ENCODE assay signal across 36 cellular contexts in genomic region chr12:457676-458075, GRCh38. TPM values are rescaled to one million over a fixed set of nuclear protein-coding genes. Genes with fewer than 3 reads are reported as not detected.
DNase-seq lines count a peak whose midpoint lies in the region; ATAC-seq, FAIRE-seq and TF ChIP-seq lines count a peak whose summit lies in the region.
"Had no signal": no experiment of that assay in that cellular context is flagged by ENCODE, and none has a peak within 500 bp of the region (broad histone marks: within the 10 kb centered on the region; RNA-seq: fewer than 3 reads in every experiment).

No MANE protein-coding gene starts in this region.

- no peak overlapping the region for H3K4me2 ChIP-seq in GM12878 (ENCODE audit: control insufficient read depth, insufficient read depth)
- H3K4me2 ChIP-seq: smooth muscle cell had no signal

- intact Hi-C loops in GM12878 (cut with micrococcal nuclease; ENCODE audit: unreplicated experiment): loop anchor here (5.0 kb wide), 1 partner anchor 75 kb away; no protein-coding TSS in a partner anchor
- intact Hi-C loops in CD8-positive, alpha-beta T cell (cut with DNase I, micrococcal nuclease): loop anchor here in 1 of 2 experiments (5.0 to 10.0 kb wide), 2 partner anchors 495 to 1137 kb away; partner anchors contain the start of gene FBXL14

- in situ Hi-C loops in GM12878 (cut with MboI): loop anchor here (5.0 kb wide), 1 partner anchor 95 kb away; no protein-coding TSS in a partner anchor

- no peak overlapping the region for H3K9ac ChIP-seq in GM12878 (ENCODE audit: control insufficient read depth, insufficient read depth, low read length)

- CTCF ChIA-PET in GM12878 (lab: Yijun Ruan, JAX): interaction anchor here (0.6 to 6.4 kb wide), 6 partner anchors 9 to 258 kb away, joined by 3 to 55 read pairs (median 4); no protein-coding TSS in a partner anchor
- CTCF ChIA-PET in CD8-positive, alpha-beta T cell (lab: Charles Lee): interaction anchor here (0.9 to 8.6 kb wide), 5 partner anchors 8 to 90 kb away, joined by 3 to 93 read pairs (median 5); no protein-coding TSS in a partner anchor

- no TSS peak for BruUV-seq in GM12878 (replicated peaks; lab: Mats Ljungman, UMichigan)

- peaks cover 0 to 16% of the 10 kb centered on the region in 2 experiments for H3K27me3 ChIP-seq in GM12878 (replicated peaks in 1 of 2; ENCODE audit: control insufficient read depth in 2 of 2, insufficient read depth in 2 of 2, low read length in 1 of 2)
- H3K27me3 ChIP-seq in CD8-positive, alpha-beta T cell (ENCODE audit: insufficient read depth, low read length): no peaks in the 10 kb centered on the region
- H3K27me3 ChIP-seq: ascending aorta, cardiac muscle cell, ovary, testis had no signal

- peaks cover 21% of the 10 kb centered on the region for H3K4me1 Mint-ChIP-seq in activated T-cell treated with anti-CD3 and anti-CD28 coated beads, Interleukin-2, amount 50 U/mL, for 72 hours (ENCODE audit: low read depth)
- peaks cover 9% of the 10 kb centered on the region for H3K4me1 Mint-ChIP-seq in activated T-cell treated with anti-CD3 and anti-CD28 coated beads, Interleukin-2, amount 50 U/mL, for 4 hours (ENCODE audit: low read depth)
- H3K4me1 Mint-ChIP-seq in stimulated activated effector memory CD8-positive, alpha-beta T cell treated with anti-CD3 and anti-CD28 coated beads, Interleukin-12 subunit alpha, Interleukin-12 subunit beta, amount 100 ng/mL, for 72 hours: peaks cover 46% of the 10 kb centered on the region
- peaks cover 18% of the 10 kb centered on the region for H3K4me1 Mint-ChIP-seq in CD8-positive, alpha-beta T cell (ENCODE audit: low read depth)

- no peak overlapping the region for H3K27ac Mint-ChIP-seq in activated T-cell treated with anti-CD3 and anti-CD28 coated beads, Interleukin-2, amount 50 U/mL, for 72 hours
- peak overlapping the region; percentile 39 for H3K27ac Mint-ChIP-seq in stimulated activated effector memory CD8-positive, alpha-beta T cell treated with anti-CD3 and anti-CD28 coated beads, Interleukin-12 subunit alpha, Interleukin-12 subunit beta, amount 100 ng/mL, for 72 hours
- H3K27ac Mint-ChIP-seq in CD8-positive, alpha-beta T cell: no peak overlapping the region
- H3K27ac Mint-ChIP-seq: activated CD4-positive, alpha-beta T cell treated with anti-CD3 and anti-CD28 coated beads, Interleukin-2, amount 10 ng/mL, durations not matched to agents 24 days and 14 days; activated naive CD8-positive, alpha-beta T cell treated with anti-CD3 and anti-CD28 coated beads, Interleukin-2, amount 10 ng/mL, durations not matched to agents 7 days and 5 days; H9 had no signal

- no peak for TF ChIP-seq POLR2A in GM12878 (IDR thresholded peaks at IDR 0.05; ENCODE audit: low read depth, low read length)

- no peaks in the 10 kb centered on the region for H4K20me1 ChIP-seq in GM12878 (ENCODE audit: control insufficient read depth, insufficient read depth)

- FAIRE-seq in GM12878 (lab: Jason Lieb, UNC): no peak
- FAIRE-seq: G401.6, urothelium cell line had no signal

- no peak for TF ChIP-seq EP300 in GM12878 (IDR thresholded peaks at IDR 0.05; ENCODE audit: borderline replicate concordance in 1 of 2, control insufficient read depth in 1 of 2, low read depth in 2 of 2, low read length in 2 of 2)

- H3K4me3 Mint-ChIP-seq in activated T-cell treated with anti-CD3 and anti-CD28 coated beads, Interleukin-2, amount 50 U/mL, for 72 hours: peak overlapping the region in 1 of 2 donors; percentile 46
- H3K4me3 Mint-ChIP-seq in activated T-cell treated with anti-CD3 and anti-CD28 coated beads, Interleukin-2, amount 50 U/mL, for 4 hours: no peak overlapping the region
- H3K4me3 Mint-ChIP-seq in stimulated activated effector memory CD8-positive, alpha-beta T cell treated with anti-CD3 and anti-CD28 coated beads, Interleukin-12 subunit alpha, Interleukin-12 subunit beta, amount 100 ng/mL, for 72 hours: peak overlapping the region; percentile 74
- no peak overlapping the region for H3K4me3 Mint-ChIP-seq in CD8-positive, alpha-beta T cell
- H3K4me3 Mint-ChIP-seq: activated CD4-positive, alpha-beta T cell treated with anti-CD3 and anti-CD28 coated beads, Interleukin-2, amount 10 ng/mL, durations not matched to agents 24 days and 14 days; activated naive CD8-positive, alpha-beta T cell treated with anti-CD3 and anti-CD28 coated beads, Interleukin-2, amount 10 ng/mL, durations not matched to agents 7 days and 5 days; H9 had no signal

- SMC1A ChIA-PET in GM12878 (lab: Charles Lee; ENCODE audit: uncharacterized antibody, unreplicated experiment): no interaction called here

- no peak for TF ChIP-seq RAD21 in GM12878 (IDR thresholded peaks at IDR 0.05; ENCODE audit: insufficient read depth, low read depth, low read length)

- POLR2A ChIA-PET in GM12878 (lab: Charles Lee): no interaction called here
- POLR2A ChIA-PET in CD8-positive, alpha-beta T cell (lab: Charles Lee): no interaction called here

- no peak overlapping the region for H2AFZ ChIP-seq in GM12878 (ENCODE audit: control insufficient read depth, low read depth, low read length)

- H3K4me1 ChIP-seq in GM12878 (ENCODE audit: control insufficient read depth, insufficient read depth, low read length): no peaks in the 10 kb centered on the region
- H3K4me1 ChIP-seq in CD8-positive, alpha-beta T cell (ENCODE audit: insufficient read depth, low read length): peaks cover 10% of the 10 kb centered on the region
- H3K4me1 ChIP-seq: BE2C, colonic mucosa, testis had no signal

- peaks cover 0 to 3% of the 10 kb centered on the region in 2 donors for H3K36me3 Mint-ChIP-seq in activated T-cell treated with anti-CD3 and anti-CD28 coated beads, Interleukin-2, amount 50 U/mL, for 72 hours (ENCODE audit: insufficient read depth in 2 of 2)
- no peaks in the 10 kb centered on the region for H3K36me3 Mint-ChIP-seq in activated T-cell treated with anti-CD3 and anti-CD28 coated beads, Interleukin-2, amount 50 U/mL, for 4 hours (ENCODE audit: insufficient read depth)
- no peaks in the 10 kb centered on the region for H3K36me3 Mint-ChIP-seq in stimulated activated effector memory CD8-positive, alpha-beta T cell treated with anti-CD3 and anti-CD28 coated beads, Interleukin-12 subunit alpha, Interleukin-12 subunit beta, amount 100 ng/mL, for 72 hours
- H3K36me3 Mint-ChIP-seq in CD8-positive, alpha-beta T cell: no peaks in the 10 kb centered on the region
- H3K36me3 Mint-ChIP-seq: activated naive CD8-positive, alpha-beta T cell treated with anti-CD3 and anti-CD28 coated beads, Interleukin-2, amount 10 ng/mL, durations not matched to agents 7 days and 5 days; immature natural killer cell had no signal

- H3K27me3 Mint-ChIP-seq in activated T-cell treated with anti-CD3 and anti-CD28 coated beads, Interleukin-2, amount 50 U/mL, for 72 hours (ENCODE audit: low read depth): peaks cover 65% of the 10 kb centered on the region
- H3K27me3 Mint-ChIP-seq in activated T-cell treated with anti-CD3 and anti-CD28 coated beads, Interleukin-2, amount 50 U/mL, for 4 hours (ENCODE audit: low read depth): peaks cover 21% of the 10 kb centered on the region
- H3K27me3 Mint-ChIP-seq in CD8-positive, alpha-beta T cell (ENCODE audit: low read depth): peaks cover 26% of the 10 kb centered on the region

- DNase-seq in activated T-cell treated with anti-CD3 and anti-CD28 coated beads, Interleukin-2, amount 50 U/mL, for 72 hours: peak; percentile 26 to 38
- no peak for DNase-seq in activated T-cell treated with anti-CD3 and anti-CD28 coated beads, Interleukin-2, amount 50 U/mL, for 4 hours
- peak; percentile 26 for DNase-seq in GM12865 (ENCODE audit: low read depth)
- no peak for DNase-seq in GM12878 (ENCODE audit: low read depth, low spot score)
- DNase-seq in stimulated activated effector memory CD8-positive, alpha-beta T cell treated with anti-CD3 and anti-CD28 coated beads, Interleukin-12 subunit alpha, Interleukin-12 subunit beta, amount 100 ng/mL, for 72 hours (ENCODE audit: low spot score in 2 of 2): peak in 1 of 2 donors; percentile 72
- DNase-seq in CD8-positive, alpha-beta T cell: no peak
- DNase-seq: activated CD4-positive, alpha-beta T cell treated with anti-CD3 and anti-CD28 coated beads, Interleukin-2, amount 10 ng/mL, durations not matched to agents 24 days and 14 days; activated CD8-positive, alpha-beta memory T cell treated with anti-CD3 and anti-CD28 coated beads, Interleukin-2, amount 50 U/mL, for 48 hours; activated naive CD8-positive, alpha-beta T cell treated with anti-CD3 and anti-CD28 coated beads, Interleukin-2, amount 10 ng/mL, durations not matched to agents 7 days and 5 days; BE2C; colonic mucosa; COR-L47; effector CD4-positive, alpha-beta T cell; H9; immature natural killer cell; KG1; left cardiac atrium; MM.1S; mucosa of descending colon; NCI-H1436; NCI-H2081 treated with DMSO at 0.1 percent for 48 hours; NCI-H345; NCI-H82; ovary; stimulated activated naive CD4-positive, alpha-beta T cell treated with Interleukin-2 at 50 U/mL for 16 hours; T1000; testis had no signal

- ATAC-seq in activated T-cell treated with anti-CD3 and anti-CD28 coated beads, Interleukin-2, amount 50 U/mL, for 72 hours (replicated peaks in 1 of 2): peak; percentile 23 to 53
- ATAC-seq in activated T-cell treated with anti-CD3 and anti-CD28 coated beads, Interleukin-2, amount 50 U/mL, for 4 hours: no peak
- ATAC-seq in GM12878 (peak; percentile 16; the same call in 2 of the 3 replicates), GM21825 (IDR thresholded peaks at IDR 0.05; ENCODE audit: unreplicated experiment) (no peak)
- peak; percentile 82 for ATAC-seq in stimulated activated effector memory CD8-positive, alpha-beta T cell treated with anti-CD3 and anti-CD28 coated beads, Interleukin-12 subunit alpha, Interleukin-12 subunit beta, amount 100 ng/mL, for 72 hours
- ATAC-seq in CD8-positive, alpha-beta T cell: no peak
- ATAC-seq: left cardiac atrium, mucosa of descending colon had no signal

- WGBS in GM12878 (ENCODE audit: insufficient coverage, insufficient replicate concordance, low lambda C conversion rate, missing lambda C conversion rate): 3% methylated on average over 4 of the region's 4 CpGs

- H3K4me3 ChIP-seq in GM12865 (ENCODE audit: low read depth, low read length) (no peak overlapping the region), GM12878 (no peak overlapping the region)
- H3K4me3 ChIP-seq in CD8-positive, alpha-beta T cell (ENCODE audit: low read depth, low read length): no peak overlapping the region
- H3K4me3 ChIP-seq: ascending aorta, cardiac muscle cell, colonic mucosa, mucosa of descending colon, ovary, right atrium auricular region, smooth muscle cell, testis had no signal

- no peaks in the 10 kb centered on the region for H3K79me2 ChIP-seq in GM12878 (ENCODE audit: control insufficient read depth, insufficient read depth, low read length)

- no peaks in the 10 kb centered on the region for H3K36me3 ChIP-seq in GM12878 (ENCODE audit: control insufficient read depth in 2 of 2, insufficient read depth in 2 of 2, low read length in 1 of 2)
- H3K36me3 ChIP-seq in CD8-positive, alpha-beta T cell (ENCODE audit: insufficient read depth, low read length): no peaks in the 10 kb centered on the region
- H3K36me3 ChIP-seq: ascending aorta, BE2C, cardiac muscle cell, colonic mucosa, ovary, right atrium auricular region had no signal

- no peak for TF ChIP-seq CTCF in GM12865 (IDR thresholded peaks at IDR 0.05; ENCODE audit: insufficient read depth, low read depth, low read length, missing control alignments)
- TF ChIP-seq CTCF in GM12878 (IDR thresholded peaks at IDR 0.05 in 2 of 3, conservative IDR thresholded peaks at IDR 0.05 in 1 of 3; ENCODE audit: control insufficient read depth in 2 of 3, extremely low read depth in 1 of 3, insufficient read depth in 1 of 3, low read depth in 3 of 3, low read length in 3 of 3): no peak
- TF ChIP-seq CTCF in CD8-positive, alpha-beta T cell (IDR thresholded peaks at IDR 0.05): no peak

- RAD21 ChIA-PET in GM12878 (lab: Charles Lee; ENCODE audit: unreplicated experiment): no interaction called here

- H3K9me3 ChIP-seq in GM12878 (replicated peaks; ENCODE audit: control insufficient read depth, insufficient read depth, low read length): no peaks in the 10 kb centered on the region
- no peaks in the 10 kb centered on the region for H3K9me3 ChIP-seq in CD8-positive, alpha-beta T cell (ENCODE audit: low read length)
- H3K9me3 ChIP-seq: ascending aorta, colonic mucosa, mucosa of descending colon, ovary, right atrium auricular region, testis had no signal

- no peak overlapping the region for H3K27ac ChIP-seq in GM12878 (ENCODE audit: control insufficient read depth, insufficient read depth)
- no peak overlapping the region for H3K27ac ChIP-seq in CD8-positive, alpha-beta T cell (ENCODE audit: low read depth, low read length)
- H3K27ac ChIP-seq: cardiac muscle cell, colonic mucosa, epithelial cell of prostate, ovary, testis, VCaP had no signal

- H3K9me3 Mint-ChIP-seq in activated T-cell treated with anti-CD3 and anti-CD28 coated beads, Interleukin-2, amount 50 U/mL, for 72 hours: no peaks in the 10 kb centered on the region
- no peaks in the 10 kb centered on the region for H3K9me3 Mint-ChIP-seq in activated T-cell treated with anti-CD3 and anti-CD28 coated beads, Interleukin-2, amount 50 U/mL, for 4 hours
- H3K9me3 Mint-ChIP-seq in stimulated activated effector memory CD8-positive, alpha-beta T cell treated with anti-CD3 and anti-CD28 coated beads, Interleukin-12 subunit alpha, Interleukin-12 subunit beta, amount 100 ng/mL, for 72 hours: no peaks in the 10 kb centered on the region
- H3K9me3 Mint-ChIP-seq in CD8-positive, alpha-beta T cell: no peaks in the 10 kb centered on the region
- H3K9me3 Mint-ChIP-seq: activated CD4-positive, alpha-beta T cell treated with anti-CD3 and anti-CD28 coated beads, Interleukin-2, amount 10 ng/mL, durations not matched to agents 24 days and 14 days; activated naive CD8-positive, alpha-beta T cell treated with anti-CD3 and anti-CD28 coated beads, Interleukin-2, amount 10 ng/mL, durations not matched to agents 7 days and 5 days had no signal

RNA-seq across cellular contexts. Expression of gene B4GALNT3, which starts 2.1 kb away (rescaled TPM):
- total RNA-seq in activated T-cell treated with anti-CD3 and anti-CD28 coated beads, Interleukin-2, amount 50 U/mL, for 72 hours: 1 to 10 TPM; 1.3 to 3.7 TPM
- total RNA-seq in activated T-cell treated with anti-CD3 and anti-CD28 coated beads, Interleukin-2, amount 50 U/mL, for 4 hours: 1 to 10 TPM in 2 of 3 donors, under 1 TPM in 1; 0.87 to 2.9 (median 2.1) TPM
- 0.06 TPM in 1 of 2 replicates, not detected in the other for total RNA-seq in GM12878 (2013; cell fraction: nucleolus; rRNA removed)
- total RNA-seq in GM12878 (2014; rRNA removed): 3.1 and 3.6 TPM in 2 replicates
- total RNA-seq in GM12878 (2014; rRNA removed; fragmentation: Illumina TruSeq; extraction: Trizol): 2.3 and 2.7 TPM in 2 replicates
- 3.1 and 3.8 TPM in 2 replicates for total RNA-seq in GM12878 (2021)
- polyA plus RNA-seq in GM12878 (2011; ENCODE audit: low read depth): 0.83 TPM
- polyA plus RNA-seq in GM12878 (2011; rRNA removed): 0.01 TPM in 1 of 2 replicates, not detected in the other
- polyA plus RNA-seq in GM12878 (2011; cell fraction: cytosol; rRNA removed): 0.03 and 0.07 TPM in 2 replicates
- polyA plus RNA-seq in GM12878 (2011; cell fraction: nucleus; rRNA removed): 0.04 and 0.15 TPM in 2 replicates
- 0.84 and 0.91 TPM in 2 replicates for polyA plus RNA-seq in GM12878 (2012)
- polyA plus RNA-seq in GM12878 (2014; fragmentation: Illumina TruSeq; extraction: Trizol): 0.57 and 1.8 TPM in 2 replicates
- polyA plus RNA-seq in GM12878 (2014; fragmentation: Nextera tagmentation; extraction: Ambion mirVana): under 1 TPM; 0.05 to 0.26 TPM
- 2.2 and 2.8 TPM in 2 replicates for polyA plus RNA-seq in GM12878 (2014; rRNA removed)
- polyA plus RNA-seq in GM12878 (2016; fragmentation: Nextera tagmentation; extraction: Ambion mirVana): 1 to 10 TPM; 3.8 to 4.2 TPM
- polyA minus RNA-seq in GM12878 (2011; rRNA and poly(A)+ RNA removed): 0.07 TPM in 1 of 2 replicates, not detected in the other
- polyA minus RNA-seq in GM12878 (2011; cell fraction: cytosol; rRNA and poly(A)+ RNA removed): not detected in 2 replicates
- not detected in 2 replicates for polyA minus RNA-seq in GM12878 (2011; cell fraction: nucleus; rRNA and poly(A)+ RNA removed)
- 1 to 10 TPM; 1.1 to 1.2 TPM for total RNA-seq in CD8-positive, alpha-beta T cell

RNA-seq across cellular contexts. Expression of gene CCDC77, which starts 56.2 kb away (rescaled TPM):
- total RNA-seq in activated T-cell treated with anti-CD3 and anti-CD28 coated beads, Interleukin-2, amount 50 U/mL, for 72 hours: 10 to 100 TPM; 11.2 to 18.9 TPM
- total RNA-seq in activated T-cell treated with anti-CD3 and anti-CD28 coated beads, Interleukin-2, amount 50 U/mL, for 4 hours: 1 to 10 TPM; 6.9 to 8.8 (median 8.1) TPM
- 35.7 and 37.4 TPM in 2 replicates for total RNA-seq in GM12878 (2013; cell fraction: nucleolus; rRNA removed)
- total RNA-seq in GM12878 (2014; rRNA removed) (12.4 and 14.5 TPM in 2 replicates), GM12878 (2014; rRNA removed; fragmentation: Illumina TruSeq; extraction: Trizol) (18.9 and 21.5 TPM in 2 replicates), GM12878 (2021) (11.2 and 12.0 TPM in 2 replicates)
- polyA plus RNA-seq in GM12878 (2011; ENCODE audit: low read depth): 3.6 TPM
- polyA plus RNA-seq in GM12878 (2011; rRNA removed) (16.5 and 22.2 TPM in 2 replicates), GM12878 (2014; fragmentation: Illumina TruSeq; extraction: Trizol) (20.6 and 22.5 TPM in 2 replicates), GM12878 (2014; fragmentation: Nextera tagmentation; extraction: Ambion mirVana) (1 to 10 TPM; 8.8 to 9.9 TPM), GM12878 (2014; rRNA removed) (11.7 and 15.4 TPM in 2 replicates), GM12878 (2016; fragmentation: Nextera tagmentation; extraction: Ambion mirVana) (10 to 100 TPM; 16.3 to 17.7 TPM)
- 5.7 and 7.3 TPM in 2 replicates for polyA plus RNA-seq in GM12878 (2011; cell fraction: cytosol; rRNA removed)
- polyA plus RNA-seq in GM12878 (2011; cell fraction: nucleus; rRNA removed): 10.5 and 19.9 TPM in 2 replicates
- 4.7 and 8.9 TPM in 2 replicates for polyA plus RNA-seq in GM12878 (2012)
- polyA minus RNA-seq in GM12878 (2011; rRNA and poly(A)+ RNA removed): 9.4 and 11.2 TPM in 2 replicates
- 4.8 and 9.6 TPM in 2 replicates for polyA minus RNA-seq in GM12878 (2011; cell fraction: cytosol; rRNA and poly(A)+ RNA removed)
- polyA minus RNA-seq in GM12878 (2011; cell fraction: nucleus; rRNA and poly(A)+ RNA removed): 5.7 and 9.1 TPM in 2 replicates
- total RNA-seq in CD8-positive, alpha-beta T cell: 1 to 10 TPM; 2.8 to 5.2 TPM
- total RNA-seq: ascending aorta had no signal

Comparison
In these comparisons a context has a peak if more than half of its experiments do, and no peak if none do; other contexts are left out.
1. ATAC-seq: peak in activated T-cell treated with anti-CD3 and anti-CD28 coated beads, Interleukin-2, amount 50 U/mL, for 72 hours (2 of 2), GM12878 (single experiment) and stimulated activated effector memory CD8-positive, alpha-beta T cell treated with anti-CD3 and anti-CD28 coated beads, Interleukin-12 subunit alpha, Interleukin-12 subunit beta, amount 100 ng/mL, for 72 hours (single experiment); none in activated T-cell treated with anti-CD3 and anti-CD28 coated beads, Interleukin-2, amount 50 U/mL, for 4 hours (0 of 2), CD8-positive, alpha-beta T cell (single experiment) and GM21825 (single experiment).
2. DNase-seq: peak in activated T-cell treated with anti-CD3 and anti-CD28 coated beads, Interleukin-2, amount 50 U/mL, for 72 hours (2 of 2) and GM12865 (single experiment); none in activated T-cell treated with anti-CD3 and anti-CD28 coated beads, Interleukin-2, amount 50 U/mL, for 4 hours (single experiment), GM12878 (single experiment) and CD8-positive, alpha-beta T cell (0 of 7).